In the genomic region with DNA sequence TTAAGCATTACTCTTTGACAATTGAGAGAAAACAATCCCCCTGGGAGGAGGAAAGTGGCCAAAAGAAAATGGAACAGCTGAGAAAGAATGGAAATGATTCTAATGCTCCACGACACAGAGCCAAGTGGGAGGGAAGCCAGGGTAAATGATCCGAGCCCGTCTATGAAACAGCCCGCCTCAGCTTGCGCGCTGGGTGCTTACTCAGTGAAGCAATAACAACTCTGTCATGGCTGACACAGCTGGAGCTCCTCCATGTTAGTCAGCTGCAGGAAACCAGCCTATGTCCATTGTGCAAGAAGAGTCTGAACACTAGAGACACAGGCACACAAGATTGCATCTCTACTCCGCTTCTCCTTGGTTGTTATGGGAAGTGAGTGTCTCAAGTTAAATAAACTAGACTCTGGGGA, we compare ENCODE assay signal across 8 cellular contexts. TPM values are rescaled to one million over a fixed set of nuclear protein-coding genes. Genes with fewer than 3 reads are reported as not detected.
DNase-seq lines count a peak whose midpoint lies in the region; ATAC-seq, FAIRE-seq and TF ChIP-seq lines count a peak whose summit lies in the region.

No MANE protein-coding gene starts in this region.

- peaks cover 8% of the 10 kb centered on the region; the same call in 2 of the 3 replicates for H3K36me3 ChIP-seq in K562 (ENCODE audit: control insufficient read depth, insufficient read depth, low read length)
- H3K36me3 ChIP-seq in testis (ENCODE audit: low read depth, missing control alignments) = no peaks in the 10 kb centered on the region

- TF ChIP-seq EP300 in K562 (IDR thresholded peaks at IDR 0.05; ENCODE audit: low read length) = no peak

- H3K27me3 ChIP-seq in AG04450 (ENCODE audit: control insufficient read depth, insufficient read depth, low read length) (no peaks in the 10 kb centered on the region), K562 (ENCODE audit: control insufficient read depth in 2 of 2, insufficient read depth in 2 of 2, low read length in 2 of 2) (peaks cover 0 to 5% of the 10 kb centered on the region in 2 experiments; a peak in 3 of 5 replicates), layer of hippocampus (ENCODE audit: control insufficient read depth, insufficient read depth, low read length) (no peaks in the 10 kb centered on the region), testis (no peaks in the 10 kb centered on the region)

- no peaks in the 10 kb centered on the region for H4K20me1 ChIP-seq in K562 (replicated peaks; ENCODE audit: control insufficient read depth, insufficient read depth, low read length)

- no peaks in the 10 kb centered on the region for H3K9me1 ChIP-seq in K562 (ENCODE audit: control insufficient read depth, insufficient read depth, low read length)

- H3K4me1 ChIP-seq in K562 (replicated peaks in 1 of 2; ENCODE audit: control insufficient read depth in 2 of 2, insufficient read depth in 2 of 2, low read length in 2 of 2) (peaks cover 0 to 11% of the 10 kb centered on the region in 2 experiments; a peak in 2 of 5 replicates), testis (no peaks in the 10 kb centered on the region)

- no TSS peak for BruUV-seq in K562 (replicated peaks; lab: Mats Ljungman, UMichigan)

- H3K27ac Mint-ChIP-seq in immature natural killer cell = no peak overlapping the region

- H3K27ac ChIP-seq in AG04450 (ENCODE audit: low read depth, low read length) (peak overlapping the region; percentile 75), K562 (ENCODE audit: extremely low read depth, low read depth, low read length) (no peak overlapping the region), layer of hippocampus (ENCODE audit: low read depth, low read length) (peak overlapping the region; percentile 35), testis (no peak overlapping the region)

- WGBS in K562 (ENCODE audit: insufficient coverage, low coverage, missing lambda C conversion rate) = 10% methylated on average over 6 of the region's 7 CpGs
- 47 to 55% methylated on average over 7 of the region's 7 CpGs for WGBS in testis, 2 donors

- no peaks in the 10 kb centered on the region for H3K79me2 ChIP-seq in K562 (ENCODE audit: control insufficient read depth, insufficient read depth, low read length)

- no peaks in the 10 kb centered on the region for H3K4me1 Mint-ChIP-seq in immature natural killer cell

- in situ Hi-C loops in K562 (cut with MboI) = no loop called here

- peaks cover 0 to 8% (median 3%) of the 10 kb centered on the region in 3 donors for H3K36me3 Mint-ChIP-seq in immature natural killer cell

- 0 out of 2 replicates have a peak overlapping the region, but pooled peaks have one; percentile 3 for H3K4me3 ChIP-seq in AG04450 (ENCODE audit: low read depth, low read length)
- H3K4me3 ChIP-seq in K562 = no peak overlapping the region
- no peak overlapping the region for H3K4me3 ChIP-seq in testis

- no peak for TF ChIP-seq CTCF in AG04450 (IDR thresholded peaks at IDR 0.05; ENCODE audit: low read depth, low read length)
- TF ChIP-seq CTCF in K562 (IDR thresholded peaks at IDR 0.05 in 2 of 3, conservative IDR thresholded peaks at IDR 0.05 in 1 of 3; ENCODE audit: insufficient read depth in 2 of 3, low read depth in 1 of 3, low read length in 3 of 3) = no peak
- TF ChIP-seq CTCF in testis (IDR thresholded peaks at IDR 0.05) = no peak

- TF ChIP-seq POLR2A in K562 (conservative IDR thresholded peaks at IDR 0.05) (no peak), testis (IDR thresholded peaks at IDR 0.05) (no peak)

- TF ChIP-seq RAD21 in K562 (CRISPR knock-in tag; conservative IDR thresholded peaks at IDR 0.05 in 1 of 2, IDR thresholded peaks at IDR 0.05 in 1 of 2) = no peak

- intact Hi-C loops in K562 (cut with micrococcal nuclease) = loop anchor here (5.0 to 10.0 kb wide), 2 partner anchors 46 to 113 kb away; no protein-coding TSS in a partner anchor
- intact Hi-C loops in testis (cut with DNase I; ENCODE audit: low total_unique reads) = no loop called here

- H3K9me3 ChIP-seq in AG04450 (ENCODE audit: control insufficient read depth, insufficient read depth, low read length) (no peaks in the 10 kb centered on the region), K562 (replicated peaks; ENCODE audit: control insufficient read depth, insufficient read depth, low read depth, low read length) (no peaks in the 10 kb centered on the region), testis (no peaks in the 10 kb centered on the region)

- POLR2A ChIA-PET in AG04450 (lab: Yijun Ruan, JAX) (interaction anchor here (0.6 to 1.3 kb wide), 5 partner anchors 20 to 571 kb away, joined by 3 to 14 read pairs (median 4); partner anchors contain the start of genes AASDH, NOA1 and POLR2B), K562 (lab: Yijun Ruan, JAX) (no interaction called here)

- H3K9me3 Mint-ChIP-seq in immature natural killer cell = no peaks in the 10 kb centered on the region

- peaks cover 0 to 2% (median 0%) of the 10 kb centered on the region in 3 donors for H3K27me3 Mint-ChIP-seq in immature natural killer cell (ENCODE audit: low read depth in 3 of 3)

- DNase-seq in AG04450 (ENCODE audit: low read depth, low spot score) (peak; percentile 96), NCI-H1436 (lab: John Stamatoyannopoulos, UW) (peak; percentile 52), K562 (ENCODE audit: extremely low read depth in 1 of 4, low spot score in 3 of 4) (peak in 3 of 4 experiments; percentile 11 to 48 (median 35)), testis (peak; percentile 70), NAMALWA (ENCODE audit: low spot score) (no peak), immature natural killer cell (no peak)

- H2AFZ ChIP-seq in K562 (ENCODE audit: low read depth, low read length) = peak overlapping the region; percentile 86

- H3K4me3 Mint-ChIP-seq in immature natural killer cell = no peak overlapping the region

- peak overlapping the region; percentile 61 for H3K4me2 ChIP-seq in K562 (ENCODE audit: insufficient read depth, low read length)

- ATAC-seq in K562 (peak; percentile 82), HG03045 (IDR thresholded peaks at IDR 0.05; ENCODE audit: unreplicated experiment) (no peak)

- CTCF ChIA-PET in AG04450 (lab: Charles Lee) = no interaction called here
- CTCF ChIA-PET in K562 (lab: Yijun Ruan, JAX; ENCODE audit: low intra/inter-chr PET ratio) = no interaction called here

- peak; percentile 83 for FAIRE-seq in K562 (lab: Jason Lieb, UNC)

- H3K9ac ChIP-seq in K562 (ENCODE audit: insufficient read depth in 1 of 2, low read depth in 2 of 2, low read length in 2 of 2) = peak overlapping the region; percentile 18 to 22; a peak in 2 of 4 replicates

RNA-seq across cellular contexts. Expression of gene NOA1, which starts 19.3 kb away (rescaled TPM):
- polyA plus RNA-seq in AG04450 (2011; rRNA removed) (17.1 and 17.8 TPM in 2 replicates), K562 (2011; rRNA removed) (16.7 and 21.4 TPM in 2 replicates), K562 (2014; fragmentation: Illumina TruSeq; extraction: Trizol) (16.5 and 17.4 TPM in 2 replicates), K562 (2014; fragmentation: Nextera tagmentation; extraction: Ambion mirVana) (1 to 10 TPM; 2.6 to 3.9 TPM), K562 (2014; rRNA removed) (22.1 and 24.6 TPM in 2 replicates), testis (ENCODE audit: insufficient read depth, low read depth, low replicate concordance) (13.7 TPM), immature natural killer cell (10 to 100 TPM; 12.2 to 18.9 (median 14.3) TPM)
- 8.3 and 9.2 TPM in 2 replicates for polyA minus RNA-seq in AG04450 (2011; rRNA and poly(A)+ RNA removed)
- 7.9 and 14.0 TPM in 2 replicates for total RNA-seq in K562 (2011; cell fraction: chromatin; rRNA removed; ENCODE audit: low replicate concordance)
- total RNA-seq in K562 (2011; cell fraction: nucleolus; rRNA removed) = 14.3 and 17.8 TPM in 2 replicates
- 11.2 and 12.8 TPM in 2 replicates for total RNA-seq in K562 (2011; cell fraction: nucleoplasm; rRNA removed)
- total RNA-seq in K562 (2014; rRNA removed) (26.6 and 28.2 TPM in 2 replicates), K562 (2014; rRNA removed; fragmentation: Illumina TruSeq; extraction: Trizol) (11.9 and 12.3 TPM in 2 replicates), K562 (2015; rRNA removed; fragmentation: Illumina TruSeq; extraction: Trizol) (13.5 and 14.7 TPM in 2 replicates), K562 (2021) (25.4 and 25.7 TPM in 2 replicates), testis (10 to 100 TPM; 16.9 to 18.1 TPM)
- polyA plus RNA-seq in K562 (2011; cell fraction: cytosol; rRNA removed) = 19.8 and 26.9 TPM in 2 replicates
- polyA plus RNA-seq in K562 (2011; cell fraction: nucleus; rRNA removed) = 12.2 and 14.7 TPM in 2 replicates
- 14.5 and 32.7 TPM in 2 replicates for polyA plus RNA-seq in K562 (2012)
- 16.5 and 21.0 TPM in 2 replicates for polyA minus RNA-seq in K562 (2011; rRNA and poly(A)+ RNA removed)
- 12.8 and 14.0 TPM in 2 replicates for polyA minus RNA-seq in K562 (2011; cell fraction: cytosol; rRNA and poly(A)+ RNA removed)
- 11.0 and 15.3 TPM in 2 replicates for polyA minus RNA-seq in K562 (2011; cell fraction: nucleus; rRNA and poly(A)+ RNA removed)

RNA-seq across cellular contexts. Expression of gene POLR2B, which starts 20.6 kb away (rescaled TPM):
- polyA plus RNA-seq in AG04450 (2011; rRNA removed) = 116 and 163 TPM in 2 replicates
- polyA minus RNA-seq in AG04450 (2011; rRNA and poly(A)+ RNA removed) = 64.5 and 107 TPM in 2 replicates
- 125 and 404 TPM in 2 replicates for total RNA-seq in K562 (2011; cell fraction: chromatin; rRNA removed; ENCODE audit: low replicate concordance)
- 50.9 and 59.2 TPM in 2 replicates for total RNA-seq in K562 (2011; cell fraction: nucleolus; rRNA removed)
- 92.2 and 102 TPM in 2 replicates for total RNA-seq in K562 (2011; cell fraction: nucleoplasm; rRNA removed)
- total RNA-seq in K562 (2014; rRNA removed) = 118 and 142 TPM in 2 replicates
- total RNA-seq in K562 (2014; rRNA removed; fragmentation: Illumina TruSeq; extraction: Trizol) = 158 and 177 TPM in 2 replicates
- total RNA-seq in K562 (2015; rRNA removed; fragmentation: Illumina TruSeq; extraction: Trizol) = 143 and 154 TPM in 2 replicates
- 134 TPM in 2 replicates for total RNA-seq in K562 (2021)
- 192 and 208 TPM in 2 replicates for polyA plus RNA-seq in K562 (2011; rRNA removed)
- polyA plus RNA-seq in K562 (2011; cell fraction: cytosol; rRNA removed) = 43.2 and 88.2 TPM in 2 replicates
- polyA plus RNA-seq in K562 (2011; cell fraction: nucleus; rRNA removed) = 195 and 415 TPM in 2 replicates
- 92.3 and 108 TPM in 2 replicates for polyA plus RNA-seq in K562 (2012)
- polyA plus RNA-seq in K562 (2014; fragmentation: Illumina TruSeq; extraction: Trizol) = 136 and 140 TPM in 2 replicates
- 100 to 1,000 TPM in 1 of 2 experiments, 10 to 100 TPM in 1; 60.9 to 108 TPM for polyA plus RNA-seq in K562 (2014; fragmentation: Nextera tagmentation; extraction: Ambion mirVana)
- polyA plus RNA-seq in K562 (2014; rRNA removed) = 128 and 147 TPM in 2 replicates
- 237 and 245 TPM in 2 replicates for polyA minus RNA-seq in K562 (2011; rRNA and poly(A)+ RNA removed)
- polyA minus RNA-seq in K562 (2011; cell fraction: cytosol; rRNA and poly(A)+ RNA removed) = 61.9 and 62.2 TPM in 2 replicates
- 61.3 and 147 TPM in 2 replicates for polyA minus RNA-seq in K562 (2011; cell fraction: nucleus; rRNA and poly(A)+ RNA removed)
- 100 to 1,000 TPM in 1 of 2 donors, 10 to 100 TPM in 1; 81.8 to 104 TPM for total RNA-seq in testis
- polyA plus RNA-seq in testis (ENCODE audit: insufficient read depth, low read depth, low replicate concordance) = 81.8 TPM
- polyA plus RNA-seq in immature natural killer cell = 10 to 100 TPM; 40.7 to 71.6 (median 68.8) TPM

RNA-seq across cellular contexts. Expression of gene REST, which starts 50.4 kb away (rescaled TPM):
- polyA plus RNA-seq in AG04450 (2011; rRNA removed) (23.9 and 30.6 TPM in 2 replicates), K562 (2011; rRNA removed) (15.3 and 19.3 TPM in 2 replicates), K562 (2014; fragmentation: Illumina TruSeq; extraction: Trizol) (8.9 and 9.7 TPM in 2 replicates), K562 (2014; fragmentation: Nextera tagmentation; extraction: Ambion mirVana) (1 to 10 TPM; 2.9 to 6.9 TPM), K562 (2014; rRNA removed) (10.1 and 10.8 TPM in 2 replicates), testis (ENCODE audit: insufficient read depth, low read depth, low replicate concordance) (10.7 TPM), immature natural killer cell (100 to 1,000 TPM; 106 to 193 (median 144) TPM)
- polyA minus RNA-seq in AG04450 (2011; rRNA and poly(A)+ RNA removed) = 53.6 and 66.1 TPM in 2 replicates
- total RNA-seq in K562 (2011; cell fraction: chromatin; rRNA removed; ENCODE audit: low replicate concordance) = 40.4 and 67.7 TPM in 2 replicates
- 18.8 and 21.2 TPM in 2 replicates for total RNA-seq in K562 (2011; cell fraction: nucleolus; rRNA removed)
- 27.1 and 31.8 TPM in 2 replicates for total RNA-seq in K562 (2011; cell fraction: nucleoplasm; rRNA removed)
- total RNA-seq in K562 (2014; rRNA removed) (19.2 and 28.4 TPM in 2 replicates), K562 (2014; rRNA removed; fragmentation: Illumina TruSeq; extraction: Trizol) (20.1 and 23.6 TPM in 2 replicates), K562 (2015; rRNA removed; fragmentation: Illumina TruSeq; extraction: Trizol) (19.9 TPM in 2 replicates), K562 (2021) (23.2 and 24.0 TPM in 2 replicates), testis (10 to 100 TPM; 50.2 to 58.2 TPM)
- polyA plus RNA-seq in K562 (2011; cell fraction: cytosol; rRNA removed) = 4.0 and 7.3 TPM in 2 replicates
- 11.4 and 12.6 TPM in 2 replicates for polyA plus RNA-seq in K562 (2011; cell fraction: nucleus; rRNA removed)
- 5.1 and 6.8 TPM in 2 replicates for polyA plus RNA-seq in K562 (2012)
- polyA minus RNA-seq in K562 (2011; rRNA and poly(A)+ RNA removed) = 60.5 and 72.5 TPM in 2 replicates
- polyA minus RNA-seq in K562 (2011; cell fraction: cytosol; rRNA and poly(A)+ RNA removed) = 15.0 and 22.1 TPM in 2 replicates
- 15.3 and 21.0 TPM in 2 replicates for polyA minus RNA-seq in K562 (2011; cell fraction: nucleus; rRNA and poly(A)+ RNA removed)

Comparison
In these comparisons a context has a peak if more than half of its experiments do, and no peak if none do; other contexts are left out.
1. DNase-seq: peak in AG04450 (single experiment), NCI-H1436 (single experiment), K562 (3 of 4) and testis (single experiment); none in NAMALWA (single experiment) and immature natural killer cell (0 of 3).
2. H3K27ac ChIP-seq: peak in AG04450 (single experiment) and layer of hippocampus (single experiment); none in K562 (single experiment) and testis (0 of 2).